In the genomic region with DNA sequence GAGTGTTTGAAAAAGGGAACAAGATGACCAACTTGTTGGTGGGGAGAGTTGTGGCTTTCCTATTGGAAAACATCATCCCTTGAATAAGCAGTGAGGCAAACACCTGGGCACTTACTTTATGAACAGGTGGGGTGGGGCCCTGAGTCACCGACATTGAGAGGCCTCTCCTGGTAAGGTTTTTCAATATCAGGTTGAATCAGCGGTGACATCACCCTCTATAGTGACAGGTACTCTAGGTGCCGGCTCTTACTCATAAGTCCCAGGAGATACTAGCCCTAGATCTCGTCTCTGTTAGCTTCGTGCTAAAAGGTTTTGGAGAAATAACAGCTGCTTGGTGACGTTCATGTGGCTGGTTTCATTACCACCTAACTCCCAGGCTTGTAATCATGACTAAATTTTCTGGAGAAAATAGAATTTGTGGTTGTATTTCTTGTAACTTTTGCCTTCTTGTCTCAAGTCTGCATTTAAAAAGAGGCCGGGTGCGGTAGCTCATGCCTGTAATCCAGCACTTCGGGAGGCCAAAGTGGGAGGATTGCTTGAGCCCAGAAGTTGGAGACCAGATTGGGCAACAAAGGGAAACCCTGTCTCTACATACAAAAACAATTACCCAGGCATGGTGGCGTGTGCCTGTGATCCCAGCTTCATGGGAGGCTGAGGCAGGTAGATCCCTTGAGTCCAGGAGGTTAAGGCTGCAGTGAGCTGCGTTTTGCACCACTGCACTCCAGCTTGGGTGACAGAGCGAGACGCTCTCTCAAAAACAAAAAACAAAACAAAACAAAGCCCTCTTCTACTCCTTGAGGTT, we compare ENCODE assay signal across 8 cellular contexts. TPM values are rescaled to one million over a fixed set of nuclear protein-coding genes. Genes with fewer than 3 reads are reported as not detected.
A peak's percentile ranks its signal among the peaks of the same experiment; 100 is the strongest.
DNase-seq lines count a peak whose midpoint lies in the region; ATAC-seq, FAIRE-seq and TF ChIP-seq lines count a peak whose summit lies in the region.

No MANE protein-coding gene starts in this region.

- TF ChIP-seq EP300 in A549 (IDR thresholded peaks at IDR 0.05), result no peak

- H3K9me3 Mint-ChIP-seq in T-helper 1 cell treated with Interleukin-12 subunit alpha and Interleukin-12 subunit beta and Interleukin-4 antibody, amounts not matched to agents 30 μg/mL and 1 μg/mL, for 36 hours, result no peaks in the 10 kb centered on the region

- peak overlapping the region; percentile 81 for H3K27ac Mint-ChIP-seq in T-helper 1 cell treated with Interleukin-12 subunit alpha and Interleukin-12 subunit beta and Interleukin-4 antibody, amounts not matched to agents 30 μg/mL and 1 μg/mL, for 36 hours

- H3K27me3 ChIP-seq in esophagus (ENCODE audit: control insufficient read depth in 1 of 2, insufficient read depth in 2 of 2, low read length in 2 of 2) (no peaks in the 10 kb centered on the region), SJCRH30 (no peaks in the 10 kb centered on the region), BE2C (no peaks in the 10 kb centered on the region)

- peak in 1 of 2 experiments; percentile 37 for DNase-seq in A549 (ENCODE audit: low read depth in 1 of 2, low spot score in 1 of 2)
- DNase-seq in GM19238 (ENCODE audit: insufficient read length, low spot score), result peak; percentile 60
- DNase-seq in stimulated activated CD8-positive, alpha-beta memory T cell treated with anti-CD3 and anti-CD28 coated beads, Interleukin-7, amount 100 ng/mL, for 48 hours (ENCODE audit: extremely low read depth in 1 of 2, low read depth in 1 of 2), result peak; percentile 29 to 87
- no peak for DNase-seq in SJCRH30
- no peak for DNase-seq in BE2C

- H3K36me3 ChIP-seq in esophagus (ENCODE audit: control insufficient read depth in 2 of 2, insufficient read depth in 2 of 2, low read length in 1 of 2) (peaks cover 0 to 3% of the 10 kb centered on the region in 2 donors), SJCRH30 (no peaks in the 10 kb centered on the region), BE2C (no peaks in the 10 kb centered on the region)

- WGBS in A549 (ENCODE audit: missing lambda C conversion rate), result 79% methylated on average over 13 of the region's 13 CpGs
- 57 to 58% methylated on average over 13 of the region's 13 CpGs for WGBS in esophagus, 2 donors

- H3K4me2 ChIP-seq in A549, result peak overlapping the region; percentile 7; the same call in 1 of the 3 replicates

- H3K4me1 Mint-ChIP-seq in T-helper 1 cell treated with Interleukin-12 subunit alpha and Interleukin-12 subunit beta and Interleukin-4 antibody, amounts not matched to agents 30 μg/mL and 1 μg/mL, for 36 hours (ENCODE audit: low read depth), result peaks cover 62% of the 10 kb centered on the region

- H3K4me1 ChIP-seq in A549 (peaks cover 55% of the 10 kb centered on the region), esophagus (ENCODE audit: control insufficient read depth in 2 of 2, insufficient read depth in 2 of 2, low read length in 1 of 2) (peaks cover 0 to 11% of the 10 kb centered on the region in 2 donors), SJCRH30 (peaks cover 3% of the 10 kb centered on the region; the same call in 1 of the 2 replicates), BE2C (no peaks in the 10 kb centered on the region)

- H3K27me3 Mint-ChIP-seq in T-helper 1 cell treated with Interleukin-12 subunit alpha and Interleukin-12 subunit beta and Interleukin-4 antibody, amounts not matched to agents 30 μg/mL and 1 μg/mL, for 36 hours (ENCODE audit: low read depth), result no peaks in the 10 kb centered on the region

- H3K27ac ChIP-seq in A549 (peak overlapping the region in 1 of 2 experiments; percentile 71; a peak in 3 of 6 replicates), esophagus (ENCODE audit: low read depth in 2 of 2, low read length in 1 of 2) (peak overlapping the region; percentile 90 to 92), SJCRH30 (no peak overlapping the region)

- FAIRE-seq in A549 (lab: Jason Lieb, UNC), result no peak

- no peaks in the 10 kb centered on the region for H3K9me3 ChIP-seq in A549
- H3K9me3 ChIP-seq in esophagus (ENCODE audit: control insufficient read depth in 2 of 2, insufficient read depth in 1 of 2, low read depth in 1 of 2, low read length in 1 of 2), result no peaks in the 10 kb centered on the region
- H3K9me3 ChIP-seq in SJCRH30 (replicated peaks), result no peaks in the 10 kb centered on the region
- H3K9me3 ChIP-seq in BE2C, result no peaks in the 10 kb centered on the region

- CTCF ChIA-PET in A549 (lab: Yijun Ruan, JAX), result interaction anchor here (0.6 to 1.5 kb wide), 4 partner anchors 43 to 1976 kb away, joined by 3 to 4 read pairs (median 3); no protein-coding TSS in a partner anchor

- no peak for TF ChIP-seq POLR2A in A549 (IDR thresholded peaks at IDR 0.05; ENCODE audit: low read length)

- peaks cover 7% of the 10 kb centered on the region for H3K36me3 Mint-ChIP-seq in T-helper 1 cell treated with Interleukin-12 subunit alpha and Interleukin-12 subunit beta and Interleukin-4 antibody, amounts not matched to agents 30 μg/mL and 1 μg/mL, for 36 hours (ENCODE audit: low read depth)

- peak overlapping the region; percentile 33 for H3K4me3 Mint-ChIP-seq in T-helper 1 cell treated with Interleukin-12 subunit alpha and Interleukin-12 subunit beta and Interleukin-4 antibody, amounts not matched to agents 30 μg/mL and 1 μg/mL, for 36 hours

- TF ChIP-seq RAD21 in A549 (conservative IDR thresholded peaks at IDR 0.05 in 1 of 2, IDR thresholded peaks at IDR 0.05 in 1 of 2), result no peak

- POLR2A ChIA-PET in A549 (lab: Yijun Ruan, JAX), result no interaction called here

- TF ChIP-seq CTCF in A549 (IDR thresholded peaks at IDR 0.05) (no peak), BE2C (IDR thresholded peaks at IDR 0.05; ENCODE audit: low read depth, low read length) (no peak)

- H3K4me3 ChIP-seq in A549 (no peak overlapping the region), esophagus (ENCODE audit: low read depth in 1 of 2, low read length in 2 of 2) (no peak overlapping the region), SJCRH30 (no peak overlapping the region), BE2C (ENCODE audit: low read depth, low read length) (no peak overlapping the region)

- ATAC-seq in A549, result no peak
- peak; percentile 67 for ATAC-seq in HG03159 (IDR thresholded peaks at IDR 0.05; ENCODE audit: unreplicated experiment)

TF ChIP-seq in A549, 52 proteins besides CTCF, POLR2A, EP300 and RAD21:
- TF ChIP-seq ZNF302 (CRISPR knock-in tag; IDR thresholded peaks at IDR 0.05) (no peak), JUN (IDR thresholded peaks at IDR 0.05) (no peak), CHD2 (IDR thresholded peaks at IDR 0.05; ENCODE audit: low read length, partially characterized antibody) (no peak), MAZ (IDR thresholded peaks at IDR 0.05; ENCODE audit: borderline replicate concordance, low read depth, low read length) (no peak), CBX8 (IDR thresholded peaks at IDR 0.05) (no peak), ZFP36 (IDR thresholded peaks at IDR 0.05; ENCODE audit: borderline replicate concordance, partially characterized antibody) (no peak)

RNA-seq across cellular contexts. Expression of a gene that starts 19.4 kb away (rescaled TPM):
- 24.5 and 33.0 TPM in 2 replicates for polyA plus RNA-seq in A549 (2011; rRNA removed)
- 2.4 and 3.8 TPM in 2 replicates for polyA plus RNA-seq in A549 (2012; cell fraction: cytosol; rRNA removed)
- polyA plus RNA-seq in A549 (2012; cell fraction: nucleus; rRNA removed), result 5.0 and 7.5 TPM in 2 replicates
- 5.9 to 7.2 TPM (median 6.0 TPM) in 3 replicates for polyA plus RNA-seq in A549 (2017; fragmentation: RNase III; extraction: RNeasy Plus Mini Kit Qiagen cat#74134 plus additional on column Dnase treatment)
- 47.7 and 53.3 TPM in 2 replicates for polyA minus RNA-seq in A549 (2011; rRNA and poly(A)+ RNA removed)
- 10 to 100 TPM; 92.0 to 96.6 TPM for polyA plus RNA-seq in esophagus
- not detected in 2 replicates for total RNA-seq in SJCRH30 (2014; rRNA removed; shearing (Covaris generic))
- polyA plus RNA-seq in BE2C (2012; ENCODE audit: insufficient read depth, insufficient read length, low read depth), result not detected

Comparison
In these comparisons a context has a peak if more than half of its experiments do, and no peak if none do; other contexts are left out.
1. DNase-seq: peak in GM19238 (single experiment) and stimulated activated CD8-positive, alpha-beta memory T cell treated with anti-CD3 and anti-CD28 coated beads, Interleukin-7, amount 100 ng/mL, for 48 hours (2 of 2); none in SJCRH30 (0 of 2) and BE2C (single experiment).